ENCODE assay signal across 18 cellular contexts in genomic region chr16:69793521-69793920, GRCh38. TPM values are rescaled to one million over a fixed set of nuclear protein-coding genes. Genes with fewer than 3 reads are reported as not detected.
DNase-seq lines count a peak whose midpoint lies in the region; ATAC-seq and TF ChIP-seq lines count a peak whose summit lies in the region.
"Had no signal": no experiment of that assay in that cellular context is flagged by ENCODE, and none has a peak within 500 bp of the region (broad histone marks: within the 10 kb centered on the region; RNA-seq: fewer than 3 reads in every experiment).

No MANE protein-coding gene starts in this region.

- no peak overlapping the region for H3K27ac ChIP-seq in CD4-positive, alpha-beta memory T cell (ENCODE audit: low read depth, low read length)
- H3K27ac ChIP-seq in osteoblast (ENCODE audit: low read depth, low read length): no peak overlapping the region

- no peaks in the 10 kb centered on the region for H3K9me3 ChIP-seq in CD4-positive, alpha-beta memory T cell (ENCODE audit: control insufficient read depth in 1 of 2, low read length in 2 of 2)
- no peaks in the 10 kb centered on the region for H3K9me3 ChIP-seq in osteoblast (ENCODE audit: low read depth, low read length)
- H3K9me3 ChIP-seq: BE2C had no signal

- TF ChIP-seq CTCF in glutamatergic neuron (IDR thresholded peaks at IDR 0.05; ENCODE audit: partially characterized antibody, unreplicated experiment) (no peak), progenitor cell of endocrine pancreas (IDR thresholded peaks at IDR 0.05; ENCODE audit: unreplicated experiment) (no peak), osteoblast (IDR thresholded peaks at IDR 0.05; ENCODE audit: extremely low read depth, low read depth, low read length) (no peak)

- H3K4me1 Mint-ChIP-seq in CD4-positive, alpha-beta memory T cell: peaks cover 7 to 18% (median 9%) of the 10 kb centered on the region in 4 donors
- H3K4me1 Mint-ChIP-seq in glutamatergic neuron (ENCODE audit: low read depth, unreplicated experiment): peaks cover 15% of the 10 kb centered on the region
- H3K4me1 Mint-ChIP-seq in progenitor cell of endocrine pancreas (ENCODE audit: low read depth): peaks cover under 1% of the 10 kb centered on the region

- H3K9me3 Mint-ChIP-seq in CD4-positive, alpha-beta memory T cell: no peaks in the 10 kb centered on the region
- H3K9me3 Mint-ChIP-seq in glutamatergic neuron (ENCODE audit: unreplicated experiment) (peaks cover 1% of the 10 kb centered on the region), progenitor cell of endocrine pancreas (ENCODE audit: low read depth) (no peaks in the 10 kb centered on the region)
- H3K9me3 Mint-ChIP-seq: CD4-positive, alpha-beta T cell; GM23338 had no signal

- H3K4me2 ChIP-seq in osteoblast (ENCODE audit: insufficient read depth, low read length): no peak overlapping the region
- H3K4me2 ChIP-seq: GM23338 had no signal

- H3K79me2 ChIP-seq in osteoblast (ENCODE audit: insufficient read depth, low read length): peaks cover 3% of the 10 kb centered on the region

- H3K4me3 Mint-ChIP-seq in CD4-positive, alpha-beta memory T cell: no peak overlapping the region
- H3K4me3 Mint-ChIP-seq in glutamatergic neuron (ENCODE audit: unreplicated experiment): no peak overlapping the region
- no peak overlapping the region for H3K4me3 Mint-ChIP-seq in progenitor cell of endocrine pancreas (ENCODE audit: low read depth)
- H3K4me3 Mint-ChIP-seq: CD4-positive, alpha-beta T cell; GM23338 had no signal

- intact Hi-C loops in CD4-positive, alpha-beta memory T cell (cut with micrococcal nuclease): no loop called here

- POLR2A ChIA-PET in CD4-positive, alpha-beta memory T cell (lab: Charles Lee; ENCODE audit: partially characterized antibody): no interaction called here

- DNase-seq in CD4-positive, alpha-beta memory T cell: no peak
- DNase-seq in GF-D8 (lab: John Stamatoyannopoulos, UW) (peak; percentile 1), glutamatergic neuron (no peak), progenitor cell of endocrine pancreas (ENCODE audit: low spot score, unreplicated experiment) (no peak), osteoblast (ENCODE audit: insufficient read length, low spot score, missing footprints) (no peak), inferior parietal cortex (ENCODE audit: extremely low spot score) (no peak)
- DNase-seq: ACHN; BE2C; C1 segment of cervical spinal cord; Calu3; CD4-positive, alpha-beta T cell; DND-41; EL; HCEC 1CT; IMR-90; KBM-7 had no signal

- no peaks in the 10 kb centered on the region for H3K27me3 Mint-ChIP-seq in CD4-positive, alpha-beta memory T cell
- H3K27me3 Mint-ChIP-seq in glutamatergic neuron (ENCODE audit: unreplicated experiment): peaks cover 3% of the 10 kb centered on the region
- no peaks in the 10 kb centered on the region for H3K27me3 Mint-ChIP-seq in progenitor cell of endocrine pancreas
- H3K27me3 Mint-ChIP-seq: CD4-positive, alpha-beta T cell had no signal

- H3K27ac Mint-ChIP-seq in CD4-positive, alpha-beta memory T cell: peak overlapping the region in 4 of 7 donors; percentile 5 to 84 (median 12)
- peak overlapping the region; percentile 11 for H3K27ac Mint-ChIP-seq in glutamatergic neuron (ENCODE audit: unreplicated experiment)
- H3K27ac Mint-ChIP-seq in progenitor cell of endocrine pancreas: peak overlapping the region; percentile 71
- H3K27ac Mint-ChIP-seq: CD4-positive, alpha-beta T cell; GM23338 had no signal

- no peaks in the 10 kb centered on the region for H3K27me3 ChIP-seq in CD4-positive, alpha-beta memory T cell (ENCODE audit: insufficient read depth, low read length)
- H3K27me3 ChIP-seq in osteoblast (ENCODE audit: insufficient read depth, low read length): no peaks in the 10 kb centered on the region
- H3K27me3 ChIP-seq: BE2C had no signal

- CTCF ChIA-PET in CD4-positive, alpha-beta memory T cell (lab: Charles Lee; ENCODE audit: partially characterized antibody): interaction anchor here (1.3 kb wide), 1 partner anchor 861 kb away, joined by 5 read pairs; no protein-coding TSS in a partner anchor

- no peak overlapping the region for H3K4me3 ChIP-seq in CD4-positive, alpha-beta memory T cell (ENCODE audit: low read length in 2 of 2)
- H3K4me3 ChIP-seq in osteoblast (ENCODE audit: insufficient read depth, low read length): no peak overlapping the region
- H3K4me3 ChIP-seq: GM23338 had no signal

- no peak for ATAC-seq in GM19395 (IDR thresholded peaks at IDR 0.05; ENCODE audit: unreplicated experiment)
- ATAC-seq: GM23338 had no signal

- peaks cover 14% of the 10 kb centered on the region for H3K36me3 ChIP-seq in CD4-positive, alpha-beta memory T cell (ENCODE audit: insufficient read depth, low read length)
- no peaks in the 10 kb centered on the region for H3K36me3 ChIP-seq in osteoblast (ENCODE audit: insufficient read depth, low read length)
- H3K36me3 ChIP-seq: BE2C had no signal

- H3K36me3 Mint-ChIP-seq in CD4-positive, alpha-beta memory T cell: peaks cover 19 to 40% of the 10 kb centered on the region in 2 donors
- peaks cover 2% of the 10 kb centered on the region for H3K36me3 Mint-ChIP-seq in glutamatergic neuron (ENCODE audit: unreplicated experiment)
- H3K36me3 Mint-ChIP-seq in progenitor cell of endocrine pancreas (ENCODE audit: insufficient read depth): peaks cover 15% of the 10 kb centered on the region

- H4K20me1 ChIP-seq in osteoblast (ENCODE audit: insufficient read depth, low read length): no peaks in the 10 kb centered on the region

- no peak overlapping the region for H2AFZ ChIP-seq in osteoblast (ENCODE audit: low read length)
- H2AFZ ChIP-seq: GM23338 had no signal

- no peaks in the 10 kb centered on the region for H3K4me1 ChIP-seq in CD4-positive, alpha-beta memory T cell (ENCODE audit: insufficient read depth, low read length)
- H3K4me1 ChIP-seq in osteoblast (ENCODE audit: insufficient read depth, low read length): peaks cover 2% of the 10 kb centered on the region
- H3K4me1 ChIP-seq: BE2C had no signal

RNA-seq across cellular contexts. Expression of gene WWP2, which starts 31.4 kb away (rescaled TPM):
- 10 to 100 TPM; 76.3 to 77.0 TPM for total RNA-seq in CD4-positive, alpha-beta memory T cell
- 10 to 100 TPM; 27.8 to 49.4 TPM for polyA plus RNA-seq in CD4-positive, alpha-beta memory T cell
- total RNA-seq in glutamatergic neuron (ENCODE audit: unreplicated experiment) (46.8 TPM), progenitor cell of endocrine pancreas (58.8 and 62.3 TPM in 2 replicates), osteoblast (43.3 and 46.7 TPM in 2 replicates)

RNA-seq across cellular contexts. Expression of gene NOB1, which starts 38.8 kb away (rescaled TPM):
- total RNA-seq in CD4-positive, alpha-beta memory T cell: 10 to 100 TPM; 41.0 to 49.9 TPM
- polyA plus RNA-seq in CD4-positive, alpha-beta memory T cell: 10 to 100 TPM; 28.0 to 54.4 TPM
- total RNA-seq in glutamatergic neuron (ENCODE audit: unreplicated experiment): 22.7 TPM
- 56.1 and 60.4 TPM in 2 replicates for total RNA-seq in progenitor cell of endocrine pancreas
- total RNA-seq in osteoblast: 35.5 and 36.2 TPM in 2 replicates

Comparison
In these comparisons a context has a peak if more than half of its experiments do, and no peak if none do; other contexts are left out.
1. H3K27ac Mint-ChIP-seq: peak in every context shown above with its lines; median percentile 71 in progenitor cell of endocrine pancreas; 12 in CD4-positive, alpha-beta memory T cell; 11 in glutamatergic neuron.